8 cellular contexts compared by ENCODE assay signal in the genomic region with DNA sequence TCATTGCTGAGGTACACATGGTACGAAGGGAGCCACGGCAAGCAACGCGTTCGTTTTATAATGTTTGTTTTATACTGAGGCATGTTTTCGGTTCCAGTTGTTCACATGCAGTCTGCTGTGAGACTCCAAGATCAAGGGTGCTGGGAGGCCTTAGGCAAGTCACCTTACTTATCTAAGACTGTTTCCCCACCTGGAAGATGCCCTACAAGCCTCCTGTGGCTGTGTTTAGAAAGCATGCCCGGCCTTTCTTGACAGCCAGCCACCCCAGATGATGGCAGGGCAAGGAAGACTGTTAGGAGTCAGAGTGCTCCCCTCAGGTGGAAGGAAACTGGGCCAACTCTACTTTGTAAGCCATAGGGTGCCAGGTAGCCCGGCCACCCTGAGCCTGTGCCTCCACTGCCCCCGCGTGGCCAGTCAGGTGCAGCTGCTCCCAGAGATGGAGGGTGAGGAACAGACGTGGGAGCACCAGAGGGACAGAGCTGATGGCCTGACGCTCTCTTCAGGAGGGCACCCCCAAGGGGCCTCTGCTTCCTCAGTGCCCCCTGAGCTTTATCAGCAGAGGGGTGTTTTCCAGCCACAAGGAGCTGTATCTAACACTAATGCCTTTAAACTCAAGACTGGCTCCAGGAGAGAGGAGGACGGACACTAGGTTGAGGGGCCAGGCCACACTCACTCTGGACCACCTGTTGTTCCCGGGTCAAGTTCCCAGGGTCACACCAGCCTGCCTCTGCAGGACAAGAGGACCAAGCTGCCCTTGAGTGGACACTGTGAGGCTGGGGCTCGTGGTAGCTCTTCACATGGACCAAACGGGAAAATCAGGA. TPM values are rescaled to one million over a fixed set of nuclear protein-coding genes. Genes with fewer than 3 reads are reported as not detected.
DNase-seq lines count a peak whose midpoint lies in the region; ATAC-seq and TF ChIP-seq lines count a peak whose summit lies in the region.

No MANE protein-coding gene starts in this region.

- peak overlapping the region; percentile 81 for H3K27ac Mint-ChIP-seq in CD4-positive, alpha-beta T cell

- ATAC-seq in CD4-positive, alpha-beta T cell (ENCODE audit: poor library complexity), result peak; percentile 97
- ATAC-seq in HG02642 (IDR thresholded peaks at IDR 0.05; ENCODE audit: poor library complexity, unreplicated experiment) (peak; percentile 49), GM21526 (IDR thresholded peaks at IDR 0.05; ENCODE audit: low FRiP score, unreplicated experiment) (no peak)

- TF ChIP-seq CTCF in CD4-positive, alpha-beta T cell (IDR thresholded peaks at IDR 0.05), result peak; percentile 81

- H3K9me3 ChIP-seq in CD4-positive, alpha-beta T cell (ENCODE audit: control insufficient read depth, low read length), result no peaks in the 10 kb centered on the region

- peak; percentile 66 to 83 (median 74) for DNase-seq in CD4-positive, alpha-beta T cell
- DNase-seq in activated gamma-delta T cell treated with anti-CD3 and anti-CD28 coated beads, Interleukin-2, amount 50 U/mL, for 16 hours (ENCODE audit: low read depth), result peak; percentile 62
- DNase-seq in head of caudate nucleus (peak; percentile 42 to 87 (median 70)), renal cortical epithelial cell (ENCODE audit: low read depth) (peak; percentile 44), EL (no peak)

- intact Hi-C loops in CD4-positive, alpha-beta T cell (cut with DNase I, micrococcal nuclease), result loop anchor here (1.0 kb wide), 2 partner anchors 26 to 113 kb away; no protein-coding TSS in a partner anchor
- intact Hi-C loops in head of caudate nucleus (cut with DNase I), result loop anchor here (2.0 kb wide), 1 partner anchor 26 kb away; no protein-coding TSS in a partner anchor

- H3K27ac ChIP-seq in CD4-positive, alpha-beta T cell (ENCODE audit: low read depth, low read length), result no peak overlapping the region

- peaks cover 34% of the 10 kb centered on the region for H3K4me1 Mint-ChIP-seq in CD4-positive, alpha-beta T cell (ENCODE audit: low read depth)

- no peaks in the 10 kb centered on the region for H3K27me3 ChIP-seq in CD4-positive, alpha-beta T cell (ENCODE audit: control insufficient read depth, insufficient read depth, low read length)

- 0 out of 2 replicates have a peak, but pooled peaks have one; percentile 19 for TF ChIP-seq POLR2A in Raji (IDR thresholded peaks at IDR 0.05; ENCODE audit: insufficient read depth, low read depth, low read length)

- H3K27me3 Mint-ChIP-seq in CD4-positive, alpha-beta T cell, result no peaks in the 10 kb centered on the region

- peak overlapping the region; percentile 54 for H3K4me3 Mint-ChIP-seq in CD4-positive, alpha-beta T cell

- CTCF ChIA-PET in CD4-positive, alpha-beta T cell (lab: Charles Lee), result interaction anchor here (0.6 to 3.2 kb wide), 12 partner anchors 9 to 113 kb away, joined by 3 to 39 read pairs (median 8); a partner anchor contains a TSS

- peaks cover 79% of the 10 kb centered on the region for H3K36me3 Mint-ChIP-seq in CD4-positive, alpha-beta T cell (ENCODE audit: low read depth)

- H3K9me3 Mint-ChIP-seq in CD4-positive, alpha-beta T cell, result no peaks in the 10 kb centered on the region

- POLR2A ChIA-PET in CD4-positive, alpha-beta T cell (lab: Charles Lee), result interaction anchor here (1.2 to 3.7 kb wide), 10 partner anchors 9 to 113 kb away, joined by 3 to 35 read pairs (median 16); a partner anchor contains a TSS

RNA-seq across cellular contexts. Expression of a gene that starts 5.4 kb away (rescaled TPM):
- 10 to 100 TPM; 34.6 to 38.2 TPM for total RNA-seq in CD4-positive, alpha-beta T cell
- 29.2 and 29.3 TPM in 2 replicates for total RNA-seq in renal cortical epithelial cell

RNA-seq across cellular contexts. Expression of a gene that starts 22.3 kb away (rescaled TPM):
- 10 to 100 TPM; 68.4 to 72.4 TPM for total RNA-seq in CD4-positive, alpha-beta T cell
- 28.6 and 61.1 TPM in 2 replicates for total RNA-seq in renal cortical epithelial cell

RNA-seq across cellular contexts. Expression of a gene that starts 33.7 kb away (rescaled TPM):
- 10 to 100 TPM; 19.0 to 21.1 TPM for total RNA-seq in CD4-positive, alpha-beta T cell
- 0.20 and 0.52 TPM in 2 replicates for total RNA-seq in renal cortical epithelial cell

RNA-seq across cellular contexts. Expression of a gene that starts 58.0 kb away (rescaled TPM):
- 1 to 10 TPM in 1 of 2 experiments, under 1 TPM in 1; 0.39 to 1.0 TPM for total RNA-seq in CD4-positive, alpha-beta T cell
- total RNA-seq in renal cortical epithelial cell, result not detected in 2 replicates

Comparison
In these comparisons a context has a peak if more than half of its experiments do, and no peak if none do; other contexts are left out.
1. RNA of a gene that starts 33.7 kb away (total RNA-seq): 19.0 to 21.1 TPM in CD4-positive, alpha-beta T cell; 0.20 to 0.52 TPM in renal cortical epithelial cell; every median in the first group is over 10 times any median in the second.